In genomic region chr2:62642429-62643099, GRCh38 we compare ENCODE assay signal across 19 cellular contexts.
A peak's percentile ranks its signal among the peaks of the same experiment; 100 is the strongest.
DNase-seq lines count a peak whose midpoint lies in the region; ATAC-seq, FAIRE-seq and TF ChIP-seq lines count a peak whose summit lies in the region.
"Had no signal": no experiment of that assay in that cellular context is flagged by ENCODE, and none has a peak within 500 bp of the region (broad histone marks: within the 10 kb centered on the region; RNA-seq: fewer than 3 reads in every experiment).

No MANE protein-coding gene starts in this region.

- RAD21 ChIA-PET in HCT116 (lab: Charles Lee; ENCODE audit: low non-redundant PET in 1 of 2, low total read pairs in 2 of 2, uncharacterized antibody in 2 of 2, unreplicated experiment in 2 of 2) = no interaction called here

- intact Hi-C loops in HCT116 (cut with micrococcal nuclease) (no loop called here), right lobe of liver (cut with DNase I) (no loop called here), vagina (cut with DNase I) (no loop called here)

- no peak overlapping the region for H3K4ac ChIP-seq in H1 (replicated peaks; ENCODE audit: insufficient read length, low read depth, low read length)

- peak overlapping the region; percentile 38 for H2AFZ ChIP-seq in HCT116 (ENCODE audit: low read depth, low read length, poor library complexity, severe bottlenecking)
- H2AFZ ChIP-seq in H1 (ENCODE audit: low read length) = peak overlapping the region; percentile 73; the same call in 1 of the 2 replicates

- no peak for TF ChIP-seq CTCF in HCT116 (IDR thresholded peaks at IDR 0.05 in 2 of 3, conservative IDR thresholded peaks at IDR 0.05 in 1 of 3; ENCODE audit: borderline replicate concordance in 1 of 3, insufficient read depth in 1 of 3, low read depth in 2 of 3, low read length in 2 of 3)
- no peak for TF ChIP-seq CTCF in H1 (IDR thresholded peaks at IDR 0.05; ENCODE audit: control extremely low read depth in 1 of 3, insufficient read depth in 1 of 3, low read depth in 1 of 3, low read length in 3 of 3)
- no peak for TF ChIP-seq CTCF in right lobe of liver (IDR thresholded peaks at IDR 0.05)
- TF ChIP-seq CTCF in vagina (IDR thresholded peaks at IDR 0.05) = no peak

- no peak overlapping the region for H4K5ac ChIP-seq in H1 (ENCODE audit: insufficient read length, low read depth, low read length)

- no TSS peak for BruUV-seq in HCT116 (replicated peaks; lab: Mats Ljungman, UMichigan)

- no peaks in the 10 kb centered on the region for H3K9me2 ChIP-seq in HCT116 (ENCODE audit: insufficient read depth)

- H2BK20ac ChIP-seq in H1 (ENCODE audit: low read length) = no peak overlapping the region

- no peak overlapping the region for H2AK5ac ChIP-seq in H1 (ENCODE audit: low read depth, low read length)

- H2BK12ac ChIP-seq in H1 (ENCODE audit: low read depth, low read length) = no peak overlapping the region

- H3K27me3 ChIP-seq in HCT116 (ENCODE audit: insufficient read depth, low read length) (no peaks in the 10 kb centered on the region), H1 (replicated peaks in 1 of 4; ENCODE audit: control insufficient read depth in 3 of 4, extremely low read depth in 1 of 4, insufficient read depth in 3 of 4, low read length in 3 of 4) (no peaks in the 10 kb centered on the region), right lobe of liver (no peaks in the 10 kb centered on the region), vagina (no peaks in the 10 kb centered on the region)

- H3K27ac ChIP-seq in HCT116 (ENCODE audit: low read depth, low read length) = no peak overlapping the region
- H3K27ac ChIP-seq in H1 (ENCODE audit: low read depth, low read length) = no peak overlapping the region
- H3K27ac ChIP-seq in right lobe of liver = peak overlapping the region; percentile 18 to 65 (median 48)
- peak overlapping the region; percentile 54 for H3K27ac ChIP-seq in vagina
- H3K27ac ChIP-seq: SJCRH30 had no signal

- no peak for FAIRE-seq in H1 (lab: Jason Lieb, UNC)

- H3K23ac ChIP-seq in H1 (ENCODE audit: insufficient read length) = no peak overlapping the region

- H3K4me3 ChIP-seq in HCT116 (replicated peaks in 1 of 2; ENCODE audit: low read depth in 1 of 2, low read length in 2 of 2) (no peak overlapping the region), H1 (ENCODE audit: extremely low read depth in 1 of 4, insufficient read depth in 2 of 4, low read depth in 3 of 4, low read length in 4 of 4) (no peak overlapping the region), right lobe of liver (no peak overlapping the region), vagina (no peak overlapping the region)
- H3K4me3 ChIP-seq: HAP-1, SJCRH30 had no signal

- CTCF ChIA-PET in HCT116 (lab: Charles Lee) = no interaction called here
- CTCF ChIA-PET in H1 (lab: Charles Lee; ENCODE audit: partially characterized antibody) = interaction anchor here (2.1 kb wide), 1 partner anchor 185 kb away, joined by 7 read pairs; no protein-coding TSS in a partner anchor

- H4K8ac ChIP-seq in H1 (ENCODE audit: extremely low read depth, insufficient read depth, low read length) = no peak overlapping the region

- no peaks in the 10 kb centered on the region for H4K20me1 ChIP-seq in HCT116 (ENCODE audit: insufficient read depth)
- no peaks in the 10 kb centered on the region for H4K20me1 ChIP-seq in H1 (replicated peaks in 1 of 2; ENCODE audit: control insufficient read depth in 1 of 2, insufficient read depth in 2 of 2, low read length in 2 of 2)

- no peak overlapping the region for H2BK5ac ChIP-seq in H1 (ENCODE audit: low read depth, low read length)

- no peak overlapping the region for H2BK120ac ChIP-seq in H1 (replicated peaks; ENCODE audit: low read depth, low read length)

- H2BK15ac ChIP-seq in H1 (ENCODE audit: low read length) = no peak overlapping the region

- no peaks in the 10 kb centered on the region for H3K36me3 ChIP-seq in HCT116 (ENCODE audit: control insufficient read depth in 1 of 2, insufficient read depth in 2 of 2, low read length in 2 of 2)
- H3K36me3 ChIP-seq in H1 (ENCODE audit: control insufficient read depth in 2 of 4, insufficient read depth in 4 of 4, low read length in 3 of 4) = no peaks in the 10 kb centered on the region
- H3K36me3 ChIP-seq in right lobe of liver = no peaks in the 10 kb centered on the region
- H3K36me3 ChIP-seq in vagina = no peaks in the 10 kb centered on the region
- H3K36me3 ChIP-seq: HAP-1, SJCRH30 had no signal

- POLR2A ChIA-PET in HCT116 (lab: Charles Lee) = no interaction called here
- POLR2A ChIA-PET in H1 (lab: Charles Lee; ENCODE audit: partially characterized antibody) = no interaction called here

- H3K4me2 ChIP-seq in HCT116 (ENCODE audit: low read length) (no peak overlapping the region), H1 (ENCODE audit: insufficient read depth in 1 of 2, low read depth in 2 of 2, low read length in 2 of 2) (no peak overlapping the region)

- WGBS in H1 (ENCODE audit: extremely low coverage in 1 of 2, insufficient coverage in 1 of 2, insufficient read length in 1 of 2, insufficient replicate concordance in 2 of 2, low coverage in 1 of 2, low lambda C conversion rate in 2 of 2, missing lambda C conversion rate in 1 of 2), 2 experiments = 89% methylated on average over 2 of the region's 2 CpGs; no CpG with 5 or more reads in 1 of the 2 experiments
- WGBS in right lobe of liver (ENCODE audit: insufficient coverage, low coverage, low lambda C conversion rate, missing lambda C conversion rate) = 21% methylated on average over 2 of the region's 2 CpGs

- TF ChIP-seq RAD21 in HCT116 (IDR thresholded peaks at IDR 0.05; ENCODE audit: low read depth) (no peak), H1 (IDR thresholded peaks at IDR 0.05 in 1 of 2, conservative IDR thresholded peaks at IDR 0.05 in 1 of 2; ENCODE audit: low read depth in 2 of 2, low read length in 2 of 2) (no peak)

- H3K56ac ChIP-seq in H1 (replicated peaks; ENCODE audit: insufficient read length, low read depth, low read length) = no peak overlapping the region

- no peak overlapping the region for H4K91ac ChIP-seq in H1 (replicated peaks; ENCODE audit: insufficient read length, low read length)

- H3K14ac ChIP-seq in H1 (ENCODE audit: insufficient read length) = no peak overlapping the region

- no peaks in the 10 kb centered on the region for H3K79me1 ChIP-seq in H1 (ENCODE audit: low read depth, low read length)

- no peaks in the 10 kb centered on the region for H3K23me2 ChIP-seq in H1 (ENCODE audit: low read depth, low read length)

- ATAC-seq in HCT116 = no peak
- ATAC-seq in right lobe of liver = peak; percentile 68 to 87 (median 78)
- ATAC-seq: Panc1 had no signal

- TF ChIP-seq POLR2A in HCT116 (IDR thresholded peaks at IDR 0.05; ENCODE audit: borderline replicate concordance, extremely low read depth, insufficient read depth, insufficient read length) = no peak
- no peak for TF ChIP-seq POLR2A in H1 (IDR thresholded peaks at IDR 0.05; ENCODE audit: control extremely low read depth in 1 of 2, low read depth in 2 of 2, low read length in 2 of 2)
- no peak for TF ChIP-seq POLR2A in right lobe of liver (IDR thresholded peaks at IDR 0.05)
- TF ChIP-seq POLR2A in vagina (IDR thresholded peaks at IDR 0.05) = no peak

- H3K79me2 ChIP-seq in HCT116 (ENCODE audit: insufficient read depth, low read length) (no peaks in the 10 kb centered on the region), H1 (ENCODE audit: control insufficient read depth in 1 of 2, insufficient read depth in 2 of 2, low read length in 2 of 2) (no peaks in the 10 kb centered on the region)

- H3K18ac ChIP-seq in H1 (ENCODE audit: extremely low read depth, low read length) = no peak overlapping the region

- DNase-seq in HCT116 (ENCODE audit: low read depth, low spot score) (no peak), H1 (ENCODE audit: low read depth in 1 of 2, low spot score in 2 of 2) (no peak), right lobe of liver (no peak), vagina (ENCODE audit: extremely low spot score in 2 of 2) (no peak), NCI-H446 treated with DMSO at 0.1 percent for 48 hours (lab: John Stamatoyannopoulos, UW) (no peak), cortex of kidney (lab: John Stamatoyannopoulos, UW) (no peak)
- no peak for DNase-seq in stimulated activated CD4-positive, alpha-beta T cell treated with anti-CD3 and anti-CD28 coated beads, Interleukin-2, amount 100 ng/mL, for 24 hours
- DNase-seq: CD4-positive, CD25-positive, alpha-beta regulatory T cell; DMS79 treated with DMSO at 0.1 percent for 48 hours; Karpas-422; NCI-H1694; NCI-H2081; NCI-H2171; NCI-H345; NCI-H524 treated with DMSO at 0.1 percent for 48 hours; NCI-H82; SJCRH30 had no signal

- no peak overlapping the region for H3K9ac ChIP-seq in HCT116 (ENCODE audit: low read length)
- H3K9ac ChIP-seq in H1 (replicated peaks in 1 of 4; ENCODE audit: extremely low read depth in 1 of 4, low read depth in 3 of 4, low read length in 3 of 4) = no peak overlapping the region

- TF ChIP-seq EP300 in H1 (IDR thresholded peaks at IDR 0.05; ENCODE audit: borderline replicate concordance in 1 of 2, low read depth in 2 of 2, low read length in 2 of 2) = no peak

- H3K4me1 ChIP-seq in HCT116 (ENCODE audit: control insufficient read depth in 1 of 2, insufficient read depth in 2 of 2, low read length in 2 of 2) (no peaks in the 10 kb centered on the region), H1 (replicated peaks in 1 of 4; ENCODE audit: control insufficient read depth in 3 of 4, insufficient read depth in 4 of 4, low read length in 3 of 4) (no peaks in the 10 kb centered on the region), right lobe of liver (peaks cover 0 to 25% (median 15%) of the 10 kb centered on the region in 4 donors), vagina (peaks cover 18% of the 10 kb centered on the region)
- H3K4me1 ChIP-seq: HAP-1, SJCRH30 had no signal

- H3K9me3 ChIP-seq in HCT116 (ENCODE audit: control insufficient read depth in 1 of 2, insufficient read depth in 1 of 2, low read depth in 1 of 2, low read length in 2 of 2) = no peaks in the 10 kb centered on the region; a peak in 1 of 4 replicates
- H3K9me3 ChIP-seq in H1 (ENCODE audit: insufficient read depth in 2 of 2, low read depth in 1 of 2, low read length in 1 of 2) = no peaks in the 10 kb centered on the region; a peak in 1 of 4 replicates
- H3K9me3 ChIP-seq in right lobe of liver = no peaks in the 10 kb centered on the region
- H3K9me3 ChIP-seq in vagina = no peaks in the 10 kb centered on the region
- H3K9me3 ChIP-seq: HAP-1, SJCRH30 had no signal

TF ChIP-seq in H1, 55 proteins besides CTCF, POLR2A, EP300 and RAD21:
- no peak for TF ChIP-seq POU5F1 (IDR thresholded peaks at IDR 0.05; ENCODE audit: low read depth, low read length)
- TF ChIP-seq PHF8 (conservative IDR thresholded peaks at IDR 0.05; ENCODE audit: low read depth, low read length) = no peak
- no peak for TF ChIP-seq CBX5 (IDR thresholded peaks at IDR 0.05; ENCODE audit: low read depth, low read length)
- no peak for TF ChIP-seq TAF1 (IDR thresholded peaks at IDR 0.05; ENCODE audit: low read depth, low read length)
- TF ChIP-seq GABPA (IDR thresholded peaks at IDR 0.05; ENCODE audit: borderline replicate concordance, insufficient read depth, low read length) = no peak
- no peak for TF ChIP-seq CHD2 (IDR thresholded peaks at IDR 0.05; ENCODE audit: low read length)
- no peak for TF ChIP-seq SIRT6 (IDR thresholded peaks at IDR 0.05; ENCODE audit: low read length)
TF ChIP-seq in H1: peak in this region for 0.

Comparison
In these comparisons a context has a peak if more than half of its experiments do, and no peak if none do; other contexts are left out.
1. H3K27ac ChIP-seq: peak in right lobe of liver (3 of 3) and vagina (single experiment); none in HCT116 (single experiment) and H1 (single experiment).